Comparison of ENCODE assay signal across 8 cellular contexts in genomic region chr11:65386307-65387081, GRCh38. TPM values are rescaled to one million over a fixed set of nuclear protein-coding genes. Genes with fewer than 3 reads are reported as not detected.
DNase-seq lines count a peak whose midpoint lies in the region; ATAC-seq and TF ChIP-seq lines count a peak whose summit lies in the region.

A gene with protein sequence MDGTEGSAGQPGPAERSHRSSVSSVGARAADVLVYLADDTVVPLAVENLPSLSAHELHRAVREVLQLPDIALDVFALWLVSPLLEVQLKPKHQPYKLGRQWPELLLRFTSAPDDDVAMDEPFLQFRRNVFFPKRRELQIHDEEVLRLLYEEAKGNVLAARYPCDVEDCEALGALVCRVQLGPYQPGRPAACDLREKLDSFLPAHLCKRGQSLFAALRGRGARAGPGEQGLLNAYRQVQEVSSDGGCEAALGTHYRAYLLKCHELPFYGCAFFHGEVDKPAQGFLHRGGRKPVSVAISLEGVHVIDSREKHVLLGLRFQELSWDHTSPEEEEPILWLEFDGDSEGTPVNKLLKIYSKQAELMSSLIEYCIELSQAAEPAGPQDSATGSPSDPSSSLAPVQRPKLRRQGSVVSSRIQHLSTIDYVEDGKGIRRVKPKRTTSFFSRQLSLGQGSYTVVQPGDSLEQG (plus strand): TSS chr11:65386637. CDS start chr11:65387037, 400 bp downstream.

- H3K4me2 ChIP-seq in KMS-11 = peak within 1 kb of the TSS; percentile 74

- H2AFZ ChIP-seq in KMS-11 (ENCODE audit: low read depth) = peak within 1 kb of the TSS; percentile 69; the same call in 1 of the 2 replicates

- ATAC-seq in GM18861 (IDR thresholded peaks at IDR 0.05; ENCODE audit: unreplicated experiment) (peak; percentile 22), naive B cell (ENCODE audit: low read depth in 2 of 2) (peak; percentile 61)

- DNase-seq in RPMI8226 (peak; percentile 93), fibroblast of gingiva (ENCODE audit: low read depth) (peak; percentile 80), naive B cell (peak; percentile 88)
- peak; percentile 74 to 85 for DNase-seq in activated T-helper 1 cell treated with anti-CD3 and anti-CD28 coated beads, Interleukin-2, amount 50 U/mL, for 16 hours (ENCODE audit: low read depth in 1 of 2, low spot score in 1 of 2)
- peak; percentile 67 to 75 for DNase-seq in stimulated activated CD8-positive, alpha-beta memory T cell treated with anti-CD3 and anti-CD28 coated beads, Interleukin-7, amount 100 ng/mL, for 48 hours (ENCODE audit: extremely low read depth in 1 of 2, low read depth in 1 of 2)

- no peaks in the 10 kb centered on the region for H3K9me3 Mint-ChIP-seq in naive B cell

- no peaks in the 10 kb centered on the region for H3K36me3 Mint-ChIP-seq in naive B cell

- peaks cover 45 to 76% (median 73%) of the 10 kb centered on the region in 3 donors for H3K4me1 Mint-ChIP-seq in naive B cell

- peak within 1 kb of the TSS; percentile 63 for H3K4me3 ChIP-seq in KMS-11 (IDR thresholded peaks at IDR 0.05; ENCODE audit: insufficient read depth, low read depth, low read length)

- peaks cover 55% of the 10 kb centered on the region for H3K79me2 ChIP-seq in KMS-11 (ENCODE audit: insufficient read depth, low read depth)

- no peaks in the 10 kb centered on the region for H3K27me3 Mint-ChIP-seq in naive B cell

- peak within 1 kb of the TSS; percentile 92 to 98 (median 94) for H3K27ac Mint-ChIP-seq in naive B cell

- H3K9ac ChIP-seq in KMS-11 = peak within 1 kb of the TSS; percentile 69

- peak within 1 kb of the TSS; percentile 82 to 97 (median 95) for H3K4me3 Mint-ChIP-seq in naive B cell

- H3K27ac ChIP-seq in 22Rv1 = peak within 1 kb of the TSS; percentile 100
- H3K27ac ChIP-seq in KMS-11 = peak within 1 kb of the TSS; percentile 49

- H3K4me1 ChIP-seq in KMS-11 (ENCODE audit: low read depth, poor library complexity, severe bottlenecking) = peaks cover 79% of the 10 kb centered on the region

- H4K20me1 ChIP-seq in KMS-11 (ENCODE audit: insufficient read depth) = no peaks in the 10 kb centered on the region

- no peaks in the 10 kb centered on the region for H3K36me3 ChIP-seq in KMS-11 (ENCODE audit: insufficient read depth)

- no peak for TF ChIP-seq CTCF in 22Rv1 (IDR thresholded peaks at IDR 0.05)
- no peak for TF ChIP-seq CTCF in KMS-11 (conservative IDR thresholded peaks at IDR 0.05; ENCODE audit: low read depth, low read length)

- H3K27me3 ChIP-seq in KMS-11 (ENCODE audit: insufficient read depth, low read depth) = no peaks in the 10 kb centered on the region

RNA-seq across cellular contexts. Expression of the gene that starts here (rescaled TPM):
- 10 to 100 TPM; 45.3 to 64.6 (median 53.8) TPM for polyA plus RNA-seq in naive B cell (ENCODE audit: low read depth in 6 of 6)

Comparison
In these comparisons a context has a peak if more than half of its experiments do, and no peak if none do; other contexts are left out.
1. Peak in every context shown above with its lines: DNase-seq, ATAC-seq, H3K4me3 ChIP-seq and H3K27ac ChIP-seq.